ENCODE assay signal across 9 cellular contexts in genomic region chr5:146203872-146204192, GRCh38. TPM values are rescaled to one million over a fixed set of nuclear protein-coding genes. Genes with fewer than 3 reads are reported as not detected.
DNase-seq lines count a peak whose midpoint lies in the region; ATAC-seq and TF ChIP-seq lines count a peak whose summit lies in the region.
"Had no signal": no experiment of that assay in that cellular context is flagged by ENCODE, and none has a peak within 500 bp of the region (broad histone marks: within the 10 kb centered on the region; RNA-seq: fewer than 3 reads in every experiment).

No MANE protein-coding gene starts in this region.

- peaks cover 12% of the 10 kb centered on the region for H3K4me1 ChIP-seq in cardiac muscle cell (ENCODE audit: low read depth)
- peaks cover 4% of the 10 kb centered on the region; the same call in 1 of the 2 replicates for H3K4me1 ChIP-seq in iPS-20b (ENCODE audit: insufficient read depth, low read length)
- H3K4me1 ChIP-seq in thoracic aorta (ENCODE audit: control insufficient read depth in 1 of 2, low read depth in 2 of 2), result peaks cover 29 to 45% of the 10 kb centered on the region in 2 donors

- H3K27ac ChIP-seq in cardiac muscle cell (peak overlapping the region; percentile 87), iPS-20b (ENCODE audit: low read length) (peak overlapping the region; percentile 71), thoracic aorta (peak overlapping the region; percentile 80 to 90)

- ATAC-seq in T-helper 17 cell, result peak; percentile 20
- peak; percentile 16 for ATAC-seq in thoracic aorta (ENCODE audit: insufficient number of reproducible peaks, low FRiP score, low read depth)
- ATAC-seq in HG02759 (IDR thresholded peaks at IDR 0.05; ENCODE audit: unreplicated experiment), result no peak

- no peak for DNase-seq in cardiac muscle cell (ENCODE audit: low read depth in 1 of 2, low spot score in 1 of 2)
- DNase-seq in cardiac septum (ENCODE audit: low spot score), result no peak
- peak in 1 of 3 donors; percentile 34 for DNase-seq in T-helper 17 cell
- DNase-seq in thoracic aorta (ENCODE audit: low spot score), result no peak
- DNase-seq in activated effector memory CD4-positive, alpha-beta T cell treated with Interleukin-2 at 50 U/mL for 16 hours, result no peak
- DNase-seq in nephron progenitor cell, result no peak

- TF ChIP-seq CTCF in cardiac muscle cell (IDR thresholded peaks at IDR 0.05; ENCODE audit: low read depth, low read length) (no peak), thoracic aorta (IDR thresholded peaks at IDR 0.05) (no peak), nephron progenitor cell (IDR thresholded peaks at IDR 0.05) (no peak)

- H3K27me3 ChIP-seq in cardiac muscle cell, result no peaks in the 10 kb centered on the region
- no peaks in the 10 kb centered on the region for H3K27me3 ChIP-seq in iPS-20b (ENCODE audit: insufficient read depth, low read length)
- no peaks in the 10 kb centered on the region for H3K27me3 ChIP-seq in thoracic aorta (replicated peaks; ENCODE audit: insufficient read depth)

- H3K27me3 Mint-ChIP-seq in T-helper 17 cell (no peaks in the 10 kb centered on the region), nephron progenitor cell (ENCODE audit: low read depth, poor library complexity) (no peaks in the 10 kb centered on the region)
- H3K27me3 Mint-ChIP-seq: activated naive CD8-positive, alpha-beta T cell had no signal

- intact Hi-C loops in cardiac septum (cut with DNase I), result loop anchor here (1.0 kb wide), 1 partner anchor 22 kb away; the partner anchor contains the start of gene LARS1

- H3K4me3 ChIP-seq in cardiac muscle cell (peak overlapping the region; percentile 70), iPS-20b (ENCODE audit: low read length) (peak overlapping the region; percentile 98), thoracic aorta (peak overlapping the region; percentile 91)

- no peak overlapping the region for H3K4me3 Mint-ChIP-seq in T-helper 17 cell
- H3K4me3 Mint-ChIP-seq in nephron progenitor cell, result no peak overlapping the region
- H3K4me3 Mint-ChIP-seq: activated naive CD8-positive, alpha-beta T cell had no signal

- no peaks in the 10 kb centered on the region for H3K36me3 ChIP-seq in cardiac muscle cell
- no peaks in the 10 kb centered on the region for H3K36me3 ChIP-seq in iPS-20b (ENCODE audit: insufficient read depth, low read depth, low read length)
- no peaks in the 10 kb centered on the region for H3K36me3 ChIP-seq in thoracic aorta

- H3K9me3 ChIP-seq in cardiac muscle cell (ENCODE audit: low read depth) (no peaks in the 10 kb centered on the region), T-helper 17 cell (ENCODE audit: control insufficient read depth, low read length, poor library complexity, severe bottlenecking) (no peaks in the 10 kb centered on the region), iPS-20b (ENCODE audit: insufficient read depth, low read depth, low read length) (no peaks in the 10 kb centered on the region), thoracic aorta (no peaks in the 10 kb centered on the region)

- H3K4me1 Mint-ChIP-seq in T-helper 17 cell (peaks cover 8% of the 10 kb centered on the region), nephron progenitor cell (peaks cover 22% of the 10 kb centered on the region)

- H3K27ac Mint-ChIP-seq in T-helper 17 cell, result no peak overlapping the region
- H3K27ac Mint-ChIP-seq in nephron progenitor cell, result no peak overlapping the region
- H3K27ac Mint-ChIP-seq: activated naive CD8-positive, alpha-beta T cell had no signal

- H3K36me3 Mint-ChIP-seq in T-helper 17 cell (ENCODE audit: low read depth) (no peaks in the 10 kb centered on the region), nephron progenitor cell (ENCODE audit: low read depth) (peaks cover 4% of the 10 kb centered on the region)
- H3K36me3 Mint-ChIP-seq: activated naive CD8-positive, alpha-beta T cell had no signal

- H3K9me3 Mint-ChIP-seq in nephron progenitor cell, result no peaks in the 10 kb centered on the region

- H3K9ac ChIP-seq in iPS-20b (ENCODE audit: low read depth, low read length), result peak overlapping the region; percentile 93

RNA-seq across cellular contexts. Expression of gene RBM27, which starts 0.4 kb away (rescaled TPM):
- total RNA-seq in cardiac muscle cell (13.8 and 23.6 TPM in 2 replicates), cardiac septum (16.1 TPM), T-helper 17 cell (10 to 100 TPM; 21.6 to 25.9 TPM), thoracic aorta (10 to 100 TPM; 34.0 to 35.8 TPM)
- polyA plus RNA-seq in cardiac muscle cell, result 3.4 and 5.8 TPM in 2 replicates

RNA-seq across cellular contexts. Expression of gene LARS1, which starts 21.4 kb away (rescaled TPM):
- 62.5 and 83.0 TPM in 2 replicates for total RNA-seq in cardiac muscle cell
- polyA plus RNA-seq in cardiac muscle cell, result 84.7 and 115 TPM in 2 replicates
- 77.5 TPM for total RNA-seq in cardiac septum
- total RNA-seq in T-helper 17 cell, result 10 to 100 TPM; 59.3 to 71.0 TPM
- 100 to 1,000 TPM in 1 of 2 donors, 10 to 100 TPM in 1; 70.4 to 102 TPM for total RNA-seq in thoracic aorta
